Comparison of ENCODE assay signal across 8 cellular contexts in genomic region chr5:55535199-55535905, GRCh38. TPM values are rescaled to one million over a fixed set of nuclear protein-coding genes. Genes with fewer than 3 reads are reported as not detected.
A peak's percentile ranks its signal among the peaks of the same experiment; 100 is the strongest.
DNase-seq lines count a peak whose midpoint lies in the region; ATAC-seq and TF ChIP-seq lines count a peak whose summit lies in the region.

No MANE protein-coding gene starts in this region.

- peaks cover 14 to 37% (median 15%) of the 10 kb centered on the region in 3 donors for H3K4me1 Mint-ChIP-seq in naive B cell

- no peaks in the 10 kb centered on the region for H3K9me3 Mint-ChIP-seq in naive B cell

- POLR2A ChIA-PET in HEK293 (lab: Yijun Ruan, JAX) = interaction anchor here (0.5 to 0.6 kb wide), 2 partner anchors 56 to 219 kb away, joined by 3 to 4 read pairs; no protein-coding TSS in a partner anchor

- DNase-seq in GM12865 (ENCODE audit: low read depth) = no peak
- DNase-seq in naive B cell = no peak
- no peak for DNase-seq in HPDE6-E6E7 (ENCODE audit: extremely low spot score)
- no peak for DNase-seq in NCI-H82 treated with DMSO at 0.1 percent for 48 hours (lab: John Stamatoyannopoulos, UW; ENCODE audit: unreplicated experiment)
- no peak for DNase-seq in HK-2 (ENCODE audit: unreplicated experiment)

- H3K36me3 ChIP-seq in HEK293 (ENCODE audit: control insufficient read depth in 2 of 2, insufficient read depth in 1 of 2, low read length in 2 of 2) = no peaks in the 10 kb centered on the region
- no peaks in the 10 kb centered on the region for H3K36me3 ChIP-seq in endocrine pancreas (ENCODE audit: control insufficient read depth, insufficient read depth, low read length)

- no peaks in the 10 kb centered on the region for H3K27me3 ChIP-seq in endocrine pancreas (ENCODE audit: control insufficient read depth, insufficient read depth, low read length)

- H3K27ac ChIP-seq in HEK293 (ENCODE audit: extremely low read depth, low read depth, low read length) = peak overlapping the region; percentile 84

- peak overlapping the region; percentile 97 for H3K4me3 ChIP-seq in GM12865 (ENCODE audit: low read depth, low read length)
- H3K4me3 ChIP-seq in HEK293 (ENCODE audit: low read depth, low read length) = peak overlapping the region; percentile 84
- H3K4me3 ChIP-seq in endocrine pancreas (ENCODE audit: control insufficient read depth, insufficient read depth, low read length) = peak overlapping the region; percentile 56

- H3K4me1 ChIP-seq in HEK293 (ENCODE audit: control insufficient read depth, insufficient read depth, low read length) (peaks cover 9% of the 10 kb centered on the region; the same call in 1 of the 2 replicates), endocrine pancreas (ENCODE audit: control insufficient read depth, insufficient read depth, low read length) (no peaks in the 10 kb centered on the region)

- H3K36me3 Mint-ChIP-seq in naive B cell = no peaks in the 10 kb centered on the region

- TF ChIP-seq CTCF in GM12865 (IDR thresholded peaks at IDR 0.05; ENCODE audit: insufficient read depth, low read depth, low read length, missing control alignments) (no peak), HEK293 (tag by site-specific recombination; IDR thresholded peaks at IDR 0.05) (no peak)

- peak overlapping the region; percentile 82 to 97 (median 92) for H3K27ac Mint-ChIP-seq in naive B cell

- H3K9me3 ChIP-seq in HEK293 (ENCODE audit: control insufficient read depth, insufficient read depth, low read depth, low read length) (no peaks in the 10 kb centered on the region), endocrine pancreas (ENCODE audit: control insufficient read depth, low read length) (no peaks in the 10 kb centered on the region)

- no peak for ATAC-seq in naive B cell (ENCODE audit: low read depth in 2 of 2)

- H3K27me3 Mint-ChIP-seq in naive B cell = no peaks in the 10 kb centered on the region

- peak overlapping the region; percentile 91 to 98 (median 94) for H3K4me3 Mint-ChIP-seq in naive B cell

- CTCF ChIA-PET in HEK293 (lab: Yijun Ruan, JAX) = interaction anchor here (1.9 kb wide), 1 partner anchor 157 kb away, joined by 7 read pairs; no protein-coding TSS in a partner anchor

- peak overlapping the region; percentile 63 for H3K9ac ChIP-seq in endocrine pancreas (ENCODE audit: control insufficient read depth, insufficient read depth, low read length)

TF ChIP-seq in HEK293, 187 proteins besides CTCF, POLR2A, EP300 and RAD21 (continues in another document):
- no peak for TF ChIP-seq EGR2 (tag by site-specific recombination; IDR thresholded peaks at IDR 0.05; ENCODE audit: low read depth)
- TF ChIP-seq SCRT1 (tag by site-specific recombination; IDR thresholded peaks at IDR 0.05; ENCODE audit: borderline replicate concordance) = no peak
- peak; percentile 72 for TF ChIP-seq MZF1 (tag by site-specific recombination; IDR thresholded peaks at IDR 0.05; ENCODE audit: borderline replicate concordance)
- TF ChIP-seq ZNF138 (tag by site-specific recombination; IDR thresholded peaks at IDR 0.05; ENCODE audit: borderline replicate concordance) = no peak
- TF ChIP-seq MYNN (tag by site-specific recombination; IDR thresholded peaks at IDR 0.05; ENCODE audit: borderline replicate concordance) = no peak
- peak; percentile 23; the same call in 1 of the 2 replicates for TF ChIP-seq PRDM1 (tag by site-specific recombination; IDR thresholded peaks at IDR 0.05)
- TF ChIP-seq OVOL3 (tag by site-specific recombination; IDR thresholded peaks at IDR 0.05) = no peak
- 0 out of 2 replicates have a peak, but pooled peaks have one; percentile 37 for TF ChIP-seq ZBTB21 (tag by site-specific recombination; IDR thresholded peaks at IDR 0.05)
- no peak for TF ChIP-seq ZNF596 (tag by site-specific recombination; IDR thresholded peaks at IDR 0.05)
- TF ChIP-seq GLI4 (tag by site-specific recombination; IDR thresholded peaks at IDR 0.05) = no peak
- no peak for TF ChIP-seq ZBTB8A (tag by site-specific recombination; IDR thresholded peaks at IDR 0.05)
- no peak for TF ChIP-seq PRDM6 (tag by site-specific recombination; IDR thresholded peaks at IDR 0.05)
- 0 out of 2 replicates have a peak, but pooled peaks have one; percentile 42 for TF ChIP-seq ZNF398 (tag by site-specific recombination; IDR thresholded peaks at IDR 0.05)

TF ChIP-seq in PFSK-1, 5 proteins besides CTCF, POLR2A, EP300 and RAD21:
- TF ChIP-seq SIN3A (IDR thresholded peaks at IDR 0.05; ENCODE audit: borderline replicate concordance, insufficient read depth, low read length) (0 out of 2 replicates have a peak, but pooled peaks have one; percentile 1), REST (IDR thresholded peaks at IDR 0.05; ENCODE audit: insufficient read depth in 1 of 2, low read depth in 2 of 2, low read length in 2 of 2) (no peak)
TF ChIP-seq in PFSK-1: peak in this region for 1.

RNA-seq across cellular contexts. Expression of gene PLPP1, which starts 0.6 kb away (rescaled TPM):
- polyA plus RNA-seq in PFSK-1 (2012; ENCODE audit: insufficient read length, low read depth) = 12.8 TPM
- polyA plus RNA-seq in naive B cell (ENCODE audit: low read depth in 6 of 6) = 10 to 100 TPM in 1 of 6 donors, 1 to 10 TPM in 5; 4.6 to 10.4 (median 7.2) TPM
